9 cellular contexts compared by ENCODE assay signal in genomic region chr2:150445404-150445803, GRCh38. TPM values are rescaled to one million over a fixed set of nuclear protein-coding genes. Genes with fewer than 3 reads are reported as not detected.
"Had no signal": no experiment of that assay in that cellular context is flagged by ENCODE, and none has a peak within 500 bp of the region (broad histone marks: within the 10 kb centered on the region; RNA-seq: fewer than 3 reads in every experiment).

No MANE protein-coding gene starts in this region.

- FAIRE-seq: H54 had no signal

- H2AFZ ChIP-seq: GM23248 had no signal

- H3K9ac ChIP-seq: GM23248 had no signal

- DNase-seq: GM23248, GOT3, H9, HCEC 1CT, Kasumi-1, KG1 had no signal

- H3K27ac ChIP-seq: GM23248, HL-60 had no signal

- H3K4me3 ChIP-seq: GM23248 had no signal

RNA-seq across cellular contexts. Expression of gene RND3, which starts 42.1 kb away (rescaled TPM):
- polyA plus RNA-seq: IgD-negative memory B cell had no signal
